Comparison of ENCODE assay signal across 8 cellular contexts in genomic region chr6:83055366-83055964, GRCh38. TPM values are rescaled to one million over a fixed set of nuclear protein-coding genes. Genes with fewer than 3 reads are reported as not detected.
DNase-seq lines count a peak whose midpoint lies in the region; ATAC-seq, FAIRE-seq and TF ChIP-seq lines count a peak whose summit lies in the region.

No MANE protein-coding gene starts in this region.

- peak; percentile 67 for ATAC-seq in HepG2
- no peak for ATAC-seq in stimulated activated naive CD8-positive, alpha-beta T cell treated with anti-CD3 and anti-CD28 coated beads, Interleukin-15, amount 100 ng/mL, for 72 hours
- ATAC-seq in HG02852 (IDR thresholded peaks at IDR 0.05; ENCODE audit: unreplicated experiment) = no peak

- H4K20me1 ChIP-seq in MM.1S (ENCODE audit: insufficient read depth, low read length) (no peaks in the 10 kb centered on the region), HepG2 (ENCODE audit: insufficient read depth, low read length) (no peaks in the 10 kb centered on the region)

- H3K79me2 ChIP-seq in MM.1S (ENCODE audit: low read length) = peaks cover 11% of the 10 kb centered on the region
- H3K79me2 ChIP-seq in HepG2 (ENCODE audit: insufficient read depth, low read length) = no peaks in the 10 kb centered on the region

- H2AFZ ChIP-seq in MM.1S (ENCODE audit: low read length) = no peak overlapping the region
- no peak overlapping the region for H2AFZ ChIP-seq in HepG2 (ENCODE audit: low read length)

- POLR2A ChIA-PET in HepG2 (lab: Yijun Ruan, JAX) = no interaction called here

- peaks cover 5% of the 10 kb centered on the region; the same call in 1 of the 2 replicates for H3F3A ChIP-seq in MM.1S (ENCODE audit: insufficient read depth, low read length)

- H3K36me3 ChIP-seq in MM.1S (replicated peaks; ENCODE audit: insufficient read depth, low read length) (no peaks in the 10 kb centered on the region), HepG2 (replicated peaks in 1 of 2; ENCODE audit: control insufficient read depth in 1 of 2, insufficient read depth in 2 of 2, low read length in 2 of 2) (peaks cover 16 to 29% of the 10 kb centered on the region in 2 experiments)

- H3K4me1 ChIP-seq in MM.1S (ENCODE audit: low read length) (peaks cover 4% of the 10 kb centered on the region), HepG2 (ENCODE audit: insufficient read depth, low read length) (no peaks in the 10 kb centered on the region)

- no peak for TF ChIP-seq EP300 in HepG2 (IDR thresholded peaks at IDR 0.05; ENCODE audit: low read depth in 2 of 2, low read length in 2 of 2)
- no peak for TF ChIP-seq EP300 in HepG2 (CRISPR knock-in tag; IDR thresholded peaks at IDR 0.05; ENCODE audit: borderline replicate concordance)

- TF ChIP-seq CTCF in GM20000 (IDR thresholded peaks at IDR 0.05; ENCODE audit: extremely low read depth, missing control alignments) (peak; percentile 38), MM.1S (IDR thresholded peaks at IDR 0.05; ENCODE audit: low read length) (peak; percentile 75), HepG2 (CRISPR knock-in tag; IDR thresholded peaks at IDR 0.05) (peak; percentile 71)

- peak; percentile 48 for FAIRE-seq in HepG2 (lab: Jason Lieb, UNC)

- H3K27ac ChIP-seq in MM.1S (ENCODE audit: low read length) (no peak overlapping the region), HepG2 (ENCODE audit: extremely low read length, insufficient read depth, low read length) (no peak overlapping the region)

- H3K9ac ChIP-seq in MM.1S (ENCODE audit: low read length) (no peak overlapping the region), HepG2 (ENCODE audit: insufficient read depth, low read depth, low read length) (no peak overlapping the region)

- H3K9me3 ChIP-seq in MM.1S (replicated peaks; ENCODE audit: insufficient read depth, low read length) (no peaks in the 10 kb centered on the region), HepG2 (ENCODE audit: low read length) (no peaks in the 10 kb centered on the region)

- no peak overlapping the region for H3K4me3 ChIP-seq in MM.1S (ENCODE audit: low read length)
- no peak overlapping the region for H3K4me3 ChIP-seq in HepG2 (replicated peaks in 1 of 3; ENCODE audit: insufficient read depth in 1 of 3, low read depth in 2 of 3, low read length in 3 of 3)

- no peaks in the 10 kb centered on the region for H3K9me3 Mint-ChIP-seq in stimulated activated naive CD8-positive, alpha-beta T cell treated with anti-CD3 and anti-CD28 coated beads, Interleukin-15, amount 100 ng/mL, for 72 hours

- TF ChIP-seq RAD21 in HepG2 (CRISPR knock-in tag; IDR thresholded peaks at IDR 0.05) = peak; percentile 60

- WGBS in HepG2 (ENCODE audit: low lambda C conversion rate) = 65% methylated on average over 6 of the region's 6 CpGs

- BruUV-seq in HepG2 (replicated peaks; lab: Mats Ljungman, UMichigan) = no TSS peak

- no peak for TF ChIP-seq POLR2A in HepG2 (IDR thresholded peaks at IDR 0.05; ENCODE audit: insufficient read depth in 1 of 2, low read depth in 2 of 2, low read length in 2 of 2)

- no peak overlapping the region for H3K27ac Mint-ChIP-seq in stimulated activated naive CD8-positive, alpha-beta T cell treated with anti-CD3 and anti-CD28 coated beads, Interleukin-15, amount 100 ng/mL, for 72 hours

- no peaks in the 10 kb centered on the region for H3K27me3 Mint-ChIP-seq in stimulated activated naive CD8-positive, alpha-beta T cell treated with anti-CD3 and anti-CD28 coated beads, Interleukin-15, amount 100 ng/mL, for 72 hours

- H3K4me2 ChIP-seq in MM.1S (ENCODE audit: low read depth, low read length) (no peak overlapping the region), HepG2 (ENCODE audit: low read depth, low read length) (no peak overlapping the region)

- DNase-seq in D341Med (ENCODE audit: low spot score) (peak; percentile 74), GM20000 (ENCODE audit: low spot score) (peak; percentile 51), MM.1S (peak; percentile 35), T1000 (lab: John Stamatoyannopoulos, UW) (peak; percentile 17), dermis blood vessel endothelial cell (peak; percentile 69), HepG2 (ENCODE audit: low spot score) (peak; percentile 31)
- DNase-seq in stimulated activated naive CD8-positive, alpha-beta T cell treated with anti-CD3 and anti-CD28 coated beads, Interleukin-15, amount 100 ng/mL, for 72 hours = peak; percentile 15 to 17

- peaks cover 5% of the 10 kb centered on the region for H3K4me1 Mint-ChIP-seq in stimulated activated naive CD8-positive, alpha-beta T cell treated with anti-CD3 and anti-CD28 coated beads, Interleukin-15, amount 100 ng/mL, for 72 hours

- H3K4me3 Mint-ChIP-seq in stimulated activated naive CD8-positive, alpha-beta T cell treated with anti-CD3 and anti-CD28 coated beads, Interleukin-15, amount 100 ng/mL, for 72 hours = no peak overlapping the region

- no peaks in the 10 kb centered on the region for H3K9me2 ChIP-seq in MM.1S (replicated peaks; ENCODE audit: insufficient read depth, low read length)

- CTCF ChIA-PET in HepG2 (lab: Yijun Ruan, JAX; ENCODE audit: low intra/inter-chr PET ratio, low total read pairs) = interaction anchor here (1.2 to 2.6 kb wide), 3 partner anchors 692 to 803 kb away, joined by 3 to 20 read pairs (median 11); no protein-coding TSS in a partner anchor

- in situ Hi-C loops in HepG2 (cut with HindIII; ENCODE audit: extremely low pct_ligation_motif_present, low pct_unique_long_range_greater_than_20kb) = loop anchor here (5.0 to 25.0 kb wide), 3 partner anchors 468 to 783 kb away; partner anchors contain the start of gene TPBG

- intact Hi-C loops in HepG2 (cut with micrococcal nuclease; ENCODE audit: unreplicated experiment) = loop anchor here (1.0 to 10.0 kb wide), 4 partner anchors 271 to 803 kb away; no protein-coding TSS in a partner anchor

- no peaks in the 10 kb centered on the region for H3K27me3 ChIP-seq in MM.1S (replicated peaks; ENCODE audit: insufficient read depth, low read length)
- H3K27me3 ChIP-seq in HepG2 (ENCODE audit: control insufficient read depth in 1 of 2, insufficient read depth in 2 of 2, low read length in 2 of 2) = no peaks in the 10 kb centered on the region

RNA-seq across cellular contexts. Expression of gene UBE3D, which starts 10.2 kb away (rescaled TPM):
- 5.5 and 5.8 TPM in 2 replicates for total RNA-seq in dermis blood vessel endothelial cell
- 11.4 and 12.3 TPM in 2 replicates for total RNA-seq in HepG2 (2016; rRNA removed; fragmentation: Illumina TruSeq; extraction: Trizol)
- 14.8 and 15.3 TPM in 2 replicates for total RNA-seq in HepG2 (2016; cell fraction: cytosol; rRNA removed; fragmentation: Illumina TruSeq; extraction: Trizol; ENCODE audit: low read depth)
- 10.2 and 14.5 TPM in 2 replicates for total RNA-seq in HepG2 (2016; cell fraction: insoluble cytoplasmic fraction; rRNA removed; fragmentation: Illumina TruSeq; extraction: Trizol)
- 11.2 and 12.0 TPM in 2 replicates for total RNA-seq in HepG2 (2016; cell fraction: membrane; rRNA removed; fragmentation: Illumina TruSeq; extraction: Trizol)
- 19.3 and 19.9 TPM in 2 replicates for total RNA-seq in HepG2 (2016; cell fraction: nucleus; rRNA removed; fragmentation: Illumina TruSeq; extraction: Trizol)
- polyA plus RNA-seq in HepG2 (2011; rRNA removed) = 3.4 and 5.1 TPM in 2 replicates
- 2.8 and 3.6 TPM in 2 replicates for polyA plus RNA-seq in HepG2 (2011; cell fraction: cytosol; rRNA removed)
- polyA plus RNA-seq in HepG2 (2011; cell fraction: nucleus; rRNA removed) = 2.6 and 2.7 TPM in 2 replicates
- 4.1 and 4.3 TPM in 2 replicates for polyA plus RNA-seq in HepG2 (2012)
- polyA plus RNA-seq in HepG2 (2016; cell fraction: cytosol; fragmentation: Illumina TruSeq; extraction: Trizol; ENCODE audit: low read depth) = 3.1 and 3.8 TPM in 2 replicates
- 9.8 and 11.2 TPM in 2 replicates for polyA plus RNA-seq in HepG2 (2016; cell fraction: insoluble cytoplasmic fraction; fragmentation: Illumina TruSeq; extraction: Trizol; ENCODE audit: low read depth)
- polyA plus RNA-seq in HepG2 (2016; cell fraction: membrane; fragmentation: Illumina TruSeq; extraction: Trizol; ENCODE audit: low read depth) = 5.6 and 6.4 TPM in 2 replicates
- 6.4 and 7.3 TPM in 2 replicates for polyA plus RNA-seq in HepG2 (2016; cell fraction: nucleus; fragmentation: Illumina TruSeq; extraction: Trizol; ENCODE audit: insufficient read depth, low read depth)
- 4.1 and 4.5 TPM in 2 replicates for polyA minus RNA-seq in HepG2 (2011; rRNA and poly(A)+ RNA removed; ENCODE audit: low replicate concordance)
- polyA minus RNA-seq in HepG2 (2011; cell fraction: cytosol; rRNA and poly(A)+ RNA removed) = 3.8 and 4.3 TPM in 2 replicates
- 23.1 and 23.9 TPM in 2 replicates for polyA minus RNA-seq in HepG2 (2011; cell fraction: nucleus; rRNA and poly(A)+ RNA removed)

RNA-seq across cellular contexts. Expression of gene DOP1A, which starts 12.0 kb away (rescaled TPM):
- total RNA-seq in dermis blood vessel endothelial cell (22.3 and 33.5 TPM in 2 replicates), HepG2 (2016; rRNA removed; fragmentation: Illumina TruSeq; extraction: Trizol) (16.7 and 18.9 TPM in 2 replicates)
- 1.5 and 2.3 TPM in 2 replicates for total RNA-seq in HepG2 (2016; cell fraction: cytosol; rRNA removed; fragmentation: Illumina TruSeq; extraction: Trizol; ENCODE audit: low read depth)
- total RNA-seq in HepG2 (2016; cell fraction: insoluble cytoplasmic fraction; rRNA removed; fragmentation: Illumina TruSeq; extraction: Trizol) = 14.9 and 22.1 TPM in 2 replicates
- total RNA-seq in HepG2 (2016; cell fraction: membrane; rRNA removed; fragmentation: Illumina TruSeq; extraction: Trizol) = 3.9 and 4.7 TPM in 2 replicates
- 30.0 and 33.1 TPM in 2 replicates for total RNA-seq in HepG2 (2016; cell fraction: nucleus; rRNA removed; fragmentation: Illumina TruSeq; extraction: Trizol)
- 4.2 and 5.2 TPM in 2 replicates for polyA plus RNA-seq in HepG2 (2011; rRNA removed)
- 1.4 and 3.4 TPM in 2 replicates for polyA plus RNA-seq in HepG2 (2011; cell fraction: cytosol; rRNA removed)
- 7.5 and 10.8 TPM in 2 replicates for polyA plus RNA-seq in HepG2 (2011; cell fraction: nucleus; rRNA removed)
- 3.9 and 7.2 TPM in 2 replicates for polyA plus RNA-seq in HepG2 (2012)
- 0.24 and 0.29 TPM in 2 replicates for polyA plus RNA-seq in HepG2 (2016; cell fraction: cytosol; fragmentation: Illumina TruSeq; extraction: Trizol; ENCODE audit: low read depth)
- 6.5 and 6.8 TPM in 2 replicates for polyA plus RNA-seq in HepG2 (2016; cell fraction: insoluble cytoplasmic fraction; fragmentation: Illumina TruSeq; extraction: Trizol; ENCODE audit: low read depth)
- polyA plus RNA-seq in HepG2 (2016; cell fraction: membrane; fragmentation: Illumina TruSeq; extraction: Trizol; ENCODE audit: low read depth) = 0.56 and 0.57 TPM in 2 replicates
- polyA plus RNA-seq in HepG2 (2016; cell fraction: nucleus; fragmentation: Illumina TruSeq; extraction: Trizol; ENCODE audit: insufficient read depth, low read depth) = 13.6 and 20.3 TPM in 2 replicates
- 10.2 and 12.9 TPM in 2 replicates for polyA minus RNA-seq in HepG2 (2011; rRNA and poly(A)+ RNA removed; ENCODE audit: low replicate concordance)
- 9.6 and 10.1 TPM in 2 replicates for polyA minus RNA-seq in HepG2 (2011; cell fraction: cytosol; rRNA and poly(A)+ RNA removed)
- 33.6 and 43.5 TPM in 2 replicates for polyA minus RNA-seq in HepG2 (2011; cell fraction: nucleus; rRNA and poly(A)+ RNA removed)

Comparison
In these comparisons a context has a peak if more than half of its experiments do, and no peak if none do; other contexts are left out.
1. DNase-seq: peak in every context shown above with its lines; median percentile 74 in D341Med; 69 in dermis blood vessel endothelial cell; 51 in GM20000; 35 in MM.1S; 31 in HepG2; 17 in T1000; 16 in stimulated activated naive CD8-positive, alpha-beta T cell treated with anti-CD3 and anti-CD28 coated beads, Interleukin-15, amount 100 ng/mL, for 72 hours.